In genomic region chr17:39402279-39402889, GRCh38 we compare ENCODE assay signal across 8 cellular contexts. TPM values are rescaled to one million over a fixed set of nuclear protein-coding genes. Genes with fewer than 3 reads are reported as not detected.
DNase-seq lines count a peak whose midpoint lies in the region; ATAC-seq and TF ChIP-seq lines count a peak whose summit lies in the region.

No MANE protein-coding gene starts in this region.

- H3K9me3 ChIP-seq in T-helper 17 cell (ENCODE audit: control insufficient read depth, low read length, poor library complexity, severe bottlenecking) (no peaks in the 10 kb centered on the region), transverse colon (no peaks in the 10 kb centered on the region)

- ATAC-seq in HG02852 (IDR thresholded peaks at IDR 0.05; ENCODE audit: unreplicated experiment), result peak; percentile 64
- peak; percentile 67 for ATAC-seq in T-helper 17 cell
- ATAC-seq in left ventricle myocardium superior, result peak; percentile 90

- TF ChIP-seq EP300 in transverse colon (IDR thresholded peaks at IDR 0.05; ENCODE audit: low read depth), result no peak

- peak overlapping the region; percentile 95 for H3K27ac Mint-ChIP-seq in T-helper 17 cell

- intact Hi-C loops in left ventricle myocardium superior (cut with micrococcal nuclease) (no loop called here), posterior cingulate gyrus (cut with DNase I) (loop anchor here (5.0 kb wide), 1 partner anchor 60 kb away; the partner anchor contains the start of gene CDK12), transverse colon (cut with DNase I; ENCODE audit: low total_unique reads) (no loop called here)

- TF ChIP-seq CTCF in GM10248 (IDR thresholded peaks at IDR 0.05; ENCODE audit: control extremely low read depth, extremely low read depth, low read depth, missing control alignments) (no peak), transverse colon (IDR thresholded peaks at IDR 0.05) (no peak)

- H3K4me1 Mint-ChIP-seq in T-helper 17 cell, result peaks cover 26% of the 10 kb centered on the region

- no peaks in the 10 kb centered on the region for H3K36me3 ChIP-seq in transverse colon

- in situ Hi-C loops in transverse colon (cut with MboI; ENCODE audit: low pct_ligation_motif_present in 1 of 4, low pct_unique_long_range_greater_than_20kb in 1 of 4, low sequenced_read_pairs in 3 of 4), result loop anchor here in 1 of 4 donors (10.0 kb wide), 1 partner anchor 52 kb away; the partner anchor contains the start of gene MED1

- H3K4me3 ChIP-seq in transverse colon, result peak overlapping the region; percentile 66 to 99 (median 92)

- POLR2A ChIA-PET in GM10248 (lab: Yijun Ruan, JAX), result interaction anchor here (1.3 kb wide), 1 partner anchor 29 kb away, joined by 3 read pairs; no protein-coding TSS in a partner anchor

- DNase-seq in GM10248 (ENCODE audit: extremely low spot score), result peak; percentile 95
- peak; percentile 75 for DNase-seq in NCI-H146 treated with DMSO at 0.1 percent for 48 hours (lab: John Stamatoyannopoulos, UW; ENCODE audit: unreplicated experiment)
- DNase-seq in T-helper 17 cell, result peak; percentile 72 to 77 (median 75)
- peak; percentile 20 to 96 (median 86) for DNase-seq in amygdala (lab: John Stamatoyannopoulos, UW)
- peak; percentile 96 for DNase-seq in left ventricle myocardium superior
- DNase-seq in posterior cingulate gyrus, result peak; percentile 92 to 99 (median 96)
- DNase-seq in transverse colon, result peak; percentile 94

- 3 to 10% methylated on average over 2 to 11 of the region's 48 CpGs for WGBS in transverse colon (ENCODE audit: low coverage in 1 of 2), 2 donors

- H3K27me3 ChIP-seq in transverse colon, result no peaks in the 10 kb centered on the region

- no peaks in the 10 kb centered on the region for H3K27me3 Mint-ChIP-seq in T-helper 17 cell

- peaks cover 7 to 48% (median 19%) of the 10 kb centered on the region in 4 donors for H3K4me1 ChIP-seq in transverse colon

- TF ChIP-seq POLR2A in transverse colon (IDR thresholded peaks at IDR 0.05), result no peak

- peaks cover 5% of the 10 kb centered on the region for H3K36me3 Mint-ChIP-seq in T-helper 17 cell (ENCODE audit: low read depth)

- peak overlapping the region; percentile 98 for H3K4me3 Mint-ChIP-seq in T-helper 17 cell

- peak overlapping the region; percentile 88 to 99 (median 94) for H3K27ac ChIP-seq in transverse colon

- CTCF ChIA-PET in GM10248 (lab: Yijun Ruan, JAX), result interaction anchor here (0.8 to 1.0 kb wide), 2 partner anchors 19 to 27 kb away, joined by 3 read pairs; no protein-coding TSS in a partner anchor

RNA-seq across cellular contexts. Expression of gene FBXL20, which starts 1.0 kb away (rescaled TPM):
- 10 to 100 TPM; 23.4 to 30.4 TPM for total RNA-seq in T-helper 17 cell
- total RNA-seq in left ventricle myocardium superior, result 13.4 TPM
- total RNA-seq in transverse colon, result 10 to 100 TPM; 13.8 to 49.4 (median 23.1) TPM

RNA-seq across cellular contexts. Expression of gene MED1, which starts 48.7 kb away (rescaled TPM):
- total RNA-seq in T-helper 17 cell (10 to 100 TPM; 37.8 to 41.3 TPM), left ventricle myocardium superior (21.5 TPM), transverse colon (10 to 100 TPM in 3 of 4 donors, 1 to 10 TPM in 1; 4.8 to 20.9 (median 18.7) TPM)

RNA-seq across cellular contexts. Expression of gene CDK12, which starts 58.9 kb away (rescaled TPM):
- total RNA-seq in T-helper 17 cell (100 to 1,000 TPM in 1 of 2 donors, 10 to 100 TPM in 1; 97.4 to 105 TPM), left ventricle myocardium superior (20.2 TPM), transverse colon (10 to 100 TPM; 31.4 to 66.5 (median 49.4) TPM)

Comparison
In these comparisons a context has a peak if more than half of its experiments do, and no peak if none do; other contexts are left out.
1. Peak in every context shown above with its lines: DNase-seq, ATAC-seq, H3K4me3 ChIP-seq and H3K27ac ChIP-seq.